40 cellular contexts compared by ENCODE assay signal in the genomic region with DNA sequence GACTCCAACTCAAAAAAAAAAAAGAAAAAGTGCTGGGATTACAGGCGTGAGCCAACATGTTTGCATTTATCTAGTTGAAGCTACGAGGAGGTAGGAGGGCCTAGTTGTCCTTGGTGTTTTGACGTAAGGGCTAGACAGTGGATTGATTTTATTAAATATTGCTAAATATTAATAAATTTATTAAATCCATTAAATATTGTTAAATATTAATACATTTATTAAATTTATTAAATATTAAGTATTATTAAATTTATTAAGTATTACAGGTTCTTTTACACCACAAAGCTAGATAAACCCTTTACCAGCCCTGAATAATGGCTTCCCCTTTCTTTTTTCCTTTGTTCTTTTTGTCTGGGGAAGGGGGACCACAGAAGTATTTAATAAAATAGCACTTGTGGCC.
"Had no signal": no experiment of that assay in that cellular context is flagged by ENCODE, and none has a peak within 500 bp of the region (broad histone marks: within the 10 kb centered on the region; RNA-seq: fewer than 3 reads in every experiment).

No MANE protein-coding gene starts in this region.

- H3K36me3 ChIP-seq: adrenal gland, brain microvascular endothelial cell, breast epithelium, cardiac muscle cell had no signal

- H3K27ac ChIP-seq: adrenal gland, ascending aorta, body of pancreas, brain microvascular endothelial cell, breast epithelium, cardiac muscle cell had no signal

- ATAC-seq: activated naive CD4-positive, alpha-beta T cell treated with anti-CD3 and anti-CD28 coated beads, Interleukin-2, amount 50 U/mL, for 72 hours; activated naive CD8-positive, alpha-beta T cell treated with anti-CD3 and anti-CD28 coated beads, Interleukin-2, amount 50 U/mL, for 24 hours; activated T-cell treated with anti-CD3 and anti-CD28 coated beads, Interleukin-2, amount 50 U/mL, for 4 hours; activated T-cell treated with anti-CD3 and anti-CD28 coated beads, Interleukin-2, amount 50 U/mL, for 72 hours; activated T-helper 17 cell treated with anti-CD3 and anti-CD28 coated beads, Interleukin-2, amount 50 U/mL, for 72 hours; body of pancreas had no signal

- H3K4me1 Mint-ChIP-seq: brain; central memory CD8-positive, alpha-beta T cell had no signal

- H3K27ac Mint-ChIP-seq: activated naive CD4-positive, alpha-beta T cell treated with anti-CD3 and anti-CD28 coated beads for 36 hours; activated naive CD4-positive, alpha-beta T cell treated with anti-CD3 and anti-CD28 coated beads, Interleukin-2, amount 10 ng/mL, durations not matched to agents 7 days and 5 days; activated naive CD4-positive, alpha-beta T cell treated with anti-CD3 and anti-CD28 coated beads, Interleukin-2, amount 50 U/mL, for 24 hours; activated naive CD4-positive, alpha-beta T cell treated with anti-CD3 and anti-CD28 coated beads, Interleukin-2, amount 50 U/mL, for 72 hours; activated naive CD8-positive, alpha-beta T cell; activated naive CD8-positive, alpha-beta T cell treated with anti-CD3 and anti-CD28 coated beads for 36 hours; activated naive CD8-positive, alpha-beta T cell treated with anti-CD3 and anti-CD28 coated beads, Interleukin-2, amount 10 ng/mL, durations not matched to agents 7 days and 5 days; activated naive CD8-positive, alpha-beta T cell treated with anti-CD3 and anti-CD28 coated beads, Interleukin-2, amount 50 U/mL, for 24 hours; activated T-cell treated with anti-CD3 and anti-CD28 coated beads, Interleukin-2, amount 50 U/mL, for 24 hours; activated T-cell treated with anti-CD3 and anti-CD28 coated beads, Interleukin-2, amount 50 U/mL, for 72 hours; activated T-helper 1 cell treated with anti-CD3 and anti-CD28 coated beads, Interleukin-12 subunit alpha, Interleukin-12 subunit beta, Interleukin-2, Interleukin-4 antibody, amounts not matched to agents 30 ng/mL and 10 ng/mL and 1 ng/mL, durations not matched to agents 14 hours and 24 hours and 36 hours; activated T-helper 17 cell treated with anti-CD3 and anti-CD28 coated beads, Interleukin-2, amount 50 U/mL, for 72 hours; activated T-helper 2 cell treated with anti-CD3 and anti-CD28 coated beads, Interferon-gamma antibody, Interleukin-2, Interleukin-4, amounts not matched to agents 10 μg/mL and 5 μg/mL and 100 μg/mL, durations not matched to agents 14 hours and 24 hours and 36 hours; brain had no signal

- H3K9me3 Mint-ChIP-seq: activated naive CD4-positive, alpha-beta T cell treated with anti-CD3 and anti-CD28 coated beads for 36 hours; activated naive CD4-positive, alpha-beta T cell treated with anti-CD3 and anti-CD28 coated beads, Interleukin-2, amount 10 ng/mL, durations not matched to agents 7 days and 5 days; activated naive CD4-positive, alpha-beta T cell treated with anti-CD3 and anti-CD28 coated beads, Interleukin-2, amount 50 U/mL, for 24 hours; activated naive CD4-positive, alpha-beta T cell treated with anti-CD3 and anti-CD28 coated beads, Interleukin-2, amount 50 U/mL, for 72 hours; activated naive CD8-positive, alpha-beta T cell treated with anti-CD3 and anti-CD28 coated beads for 36 hours; activated naive CD8-positive, alpha-beta T cell treated with anti-CD3 and anti-CD28 coated beads, Interleukin-2, amount 10 ng/mL, durations not matched to agents 7 days and 5 days; activated naive CD8-positive, alpha-beta T cell treated with anti-CD3 and anti-CD28 coated beads, Interleukin-2, amount 50 U/mL, for 24 hours; activated T-cell treated with anti-CD3 and anti-CD28 coated beads, Interleukin-2, amount 50 U/mL, for 24 hours; activated T-cell treated with anti-CD3 and anti-CD28 coated beads, Interleukin-2, amount 50 U/mL, for 4 hours; activated T-cell treated with anti-CD3 and anti-CD28 coated beads, Interleukin-2, amount 50 U/mL, for 72 hours; activated T-helper 1 cell treated with anti-CD3 and anti-CD28 coated beads, Interleukin-12 subunit alpha, Interleukin-12 subunit beta, Interleukin-2, Interleukin-4 antibody, amounts not matched to agents 30 ng/mL and 10 ng/mL and 1 ng/mL, durations not matched to agents 14 hours and 24 hours and 36 hours; activated T-helper 17 cell treated with anti-CD3 and anti-CD28 coated beads, Interleukin-2, amount 50 U/mL, for 72 hours; activated T-helper 2 cell treated with anti-CD3 and anti-CD28 coated beads, Interferon-gamma antibody, Interleukin-2, Interleukin-4, amounts not matched to agents 10 μg/mL and 5 μg/mL and 100 μg/mL, durations not matched to agents 14 hours and 24 hours and 36 hours; brain; central memory CD8-positive, alpha-beta T cell had no signal

- H3K36me3 Mint-ChIP-seq: activated naive CD4-positive, alpha-beta T cell treated with anti-CD3 and anti-CD28 coated beads, Interleukin-2, amount 10 ng/mL, durations not matched to agents 7 days and 5 days; activated naive CD4-positive, alpha-beta T cell treated with anti-CD3 and anti-CD28 coated beads, Interleukin-2, amount 50 U/mL, for 72 hours; brain had no signal

- FAIRE-seq: astrocyte, bronchial epithelial cell had no signal

- H3K4me1 ChIP-seq: adrenal gland, ascending aorta, body of pancreas, breast epithelium had no signal

- H3K4me3 ChIP-seq: adrenal gland, ascending aorta, body of pancreas, breast epithelium, cardiac muscle cell had no signal

- DNase-seq: activated effector memory CD4-positive, alpha-beta T cell treated with anti-CD3 and anti-CD28 coated beads, Interleukin-2, amount 50 U/mL, for 16 hours; activated effector memory CD4-positive, alpha-beta T cell treated with Interleukin-2 at 50 U/mL for 16 hours; activated gamma-delta T cell; activated gamma-delta T cell treated with Interleukin-2 at 50 U/mL for 16 hours; activated naive CD4-positive, alpha-beta T cell; activated naive CD4-positive, alpha-beta T cell treated with anti-CD3 and anti-CD28 coated beads for 36 hours; activated naive CD4-positive, alpha-beta T cell treated with anti-CD3 and anti-CD28 coated beads, Interleukin-2, amount 10 ng/mL, durations not matched to agents 7 days and 5 days; activated naive CD4-positive, alpha-beta T cell treated with anti-CD3 and anti-CD28 coated beads, Interleukin-2, amount 50 U/mL, for 16 hours; activated naive CD4-positive, alpha-beta T cell treated with Interleukin-2 at 50 U/mL for 16 hours; activated naive CD8-positive, alpha-beta T cell treated with anti-CD3 and anti-CD28 coated beads for 36 hours; activated naive CD8-positive, alpha-beta T cell treated with anti-CD3 and anti-CD28 coated beads, Interleukin-2, amount 10 ng/mL, durations not matched to agents 7 days and 5 days; activated naive CD8-positive, alpha-beta T cell treated with anti-CD3 and anti-CD28 coated beads, Interleukin-2, amount 50 U/mL, for 24 hours; activated T-cell treated with anti-CD3 and anti-CD28 coated beads, Interleukin-2, amount 50 U/mL, for 1 hour; activated T-cell treated with anti-CD3 and anti-CD28 coated beads, Interleukin-2, amount 50 U/mL, for 24 hours; activated T-cell treated with anti-CD3 and anti-CD28 coated beads, Interleukin-2, amount 50 U/mL, for 4 hours; activated T-cell treated with anti-CD3 and anti-CD28 coated beads, Interleukin-2, amount 50 U/mL, for 48 hours; activated T-cell treated with anti-CD3 and anti-CD28 coated beads, Interleukin-2, amount 50 U/mL, for 72 hours; adrenal gland; amniotic stem cell; amygdala; anterior cingulate cortex; aorta; body of pancreas; brain microvascular endothelial cell; caudate nucleus; central memory CD4-positive, alpha-beta T cell; cerebellar nuclear complex had no signal

- H3K4me3 Mint-ChIP-seq: activated naive CD4-positive, alpha-beta T cell treated with anti-CD3 and anti-CD28 coated beads for 36 hours; activated naive CD4-positive, alpha-beta T cell treated with anti-CD3 and anti-CD28 coated beads, Interleukin-2, amount 10 ng/mL, durations not matched to agents 7 days and 5 days; activated naive CD4-positive, alpha-beta T cell treated with anti-CD3 and anti-CD28 coated beads, Interleukin-2, amount 50 U/mL, for 24 hours; activated naive CD8-positive, alpha-beta T cell; activated naive CD8-positive, alpha-beta T cell treated with anti-CD3 and anti-CD28 coated beads for 36 hours; activated naive CD8-positive, alpha-beta T cell treated with anti-CD3 and anti-CD28 coated beads, Interleukin-2, amount 10 ng/mL, durations not matched to agents 7 days and 5 days; activated naive CD8-positive, alpha-beta T cell treated with anti-CD3 and anti-CD28 coated beads, Interleukin-2, amount 50 U/mL, for 24 hours; activated T-cell treated with anti-CD3 and anti-CD28 coated beads, Interleukin-2, amount 50 U/mL, for 24 hours; activated T-cell treated with anti-CD3 and anti-CD28 coated beads, Interleukin-2, amount 50 U/mL, for 4 hours; activated T-cell treated with anti-CD3 and anti-CD28 coated beads, Interleukin-2, amount 50 U/mL, for 72 hours; activated T-helper 1 cell treated with anti-CD3 and anti-CD28 coated beads, Interleukin-12 subunit alpha, Interleukin-12 subunit beta, Interleukin-2, Interleukin-4 antibody, amounts not matched to agents 30 ng/mL and 10 ng/mL and 1 ng/mL, durations not matched to agents 14 hours and 24 hours and 36 hours; activated T-helper 17 cell treated with anti-CD3 and anti-CD28 coated beads, Interleukin-2, amount 50 U/mL, for 72 hours; brain; central memory CD8-positive, alpha-beta T cell had no signal

- H3K9me3 ChIP-seq: adrenal gland, ascending aorta, body of pancreas, breast epithelium had no signal

- H3K27me3 ChIP-seq: adrenal gland, ascending aorta, body of pancreas, brain microvascular endothelial cell, breast epithelium, cardiac muscle cell had no signal

- H3K27me3 Mint-ChIP-seq: activated naive CD4-positive, alpha-beta T cell treated with anti-CD3 and anti-CD28 coated beads, Interleukin-2, amount 10 ng/mL, durations not matched to agents 7 days and 5 days; activated naive CD4-positive, alpha-beta T cell treated with anti-CD3 and anti-CD28 coated beads, Interleukin-2, amount 50 U/mL, for 24 hours; activated naive CD8-positive, alpha-beta T cell; activated naive CD8-positive, alpha-beta T cell treated with anti-CD3 and anti-CD28 coated beads for 36 hours; activated naive CD8-positive, alpha-beta T cell treated with anti-CD3 and anti-CD28 coated beads, Interleukin-2, amount 10 ng/mL, durations not matched to agents 7 days and 5 days; activated naive CD8-positive, alpha-beta T cell treated with anti-CD3 and anti-CD28 coated beads, Interleukin-2, amount 50 U/mL, for 24 hours; activated T-cell treated with anti-CD3 and anti-CD28 coated beads, Interleukin-2, amount 50 U/mL, for 24 hours; activated T-helper 17 cell treated with anti-CD3 and anti-CD28 coated beads, Interleukin-2, amount 50 U/mL, for 72 hours; brain; central memory CD8-positive, alpha-beta T cell had no signal
